In the genomic region with DNA sequence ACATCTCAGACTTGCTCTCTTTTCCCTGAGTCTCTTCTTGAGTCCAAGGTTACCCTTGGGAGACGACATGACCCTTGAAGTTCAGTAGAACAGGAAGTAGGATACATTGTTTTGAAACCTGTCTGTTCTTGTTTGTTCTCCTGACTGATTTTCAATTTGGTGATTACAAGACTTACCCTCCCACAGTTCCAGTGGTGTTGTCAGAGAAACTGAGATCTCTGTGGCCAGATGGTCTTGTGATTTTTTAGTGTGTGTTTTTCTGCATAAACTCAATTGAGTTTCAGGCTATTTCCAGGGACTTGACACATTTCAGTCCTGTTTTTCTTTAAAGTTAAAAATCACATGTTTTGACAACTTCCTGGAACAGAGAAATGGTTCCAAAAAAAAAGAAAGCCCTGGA, we compare ENCODE assay signal across 15 cellular contexts. TPM values are rescaled to one million over a fixed set of nuclear protein-coding genes. Genes with fewer than 3 reads are reported as not detected.
DNase-seq lines count a peak whose midpoint lies in the region; ATAC-seq and TF ChIP-seq lines count a peak whose summit lies in the region.
"Had no signal": no experiment of that assay in that cellular context is flagged by ENCODE, and none has a peak within 500 bp of the region (broad histone marks: within the 10 kb centered on the region; RNA-seq: fewer than 3 reads in every experiment).

No MANE protein-coding gene starts in this region.

- TF ChIP-seq CTCF in neural crest cell (conservative IDR thresholded peaks at IDR 0.05) (no peak), A673 (conservative IDR thresholded peaks at IDR 0.05; ENCODE audit: low read depth, low read length) (no peak)

- no peak for DNase-seq in activated CD8-positive, alpha-beta memory T cell treated with anti-CD3 and anti-CD28 coated beads, Interleukin-2, amount 10 ng/mL, durations not matched to agents 7 days and 5 days
- DNase-seq in activated CD8-positive, alpha-beta memory T cell treated with anti-CD3 and anti-CD28 coated beads, Interleukin-2, amount 50 U/mL, for 4 hours, result no peak
- DNase-seq in neural crest cell (ENCODE audit: low read depth, low spot score), result no peak
- no peak for DNase-seq in A673 (ENCODE audit: low spot score)
- no peak for DNase-seq in pons (ENCODE audit: low spot score)
- DNase-seq in SW480 (ENCODE audit: low spot score), result no peak
- DNase-seq: central memory CD4-positive, alpha-beta T cell; DMS79 treated with DMSO at 0.1 percent for 48 hours; naive thymus-derived CD8-positive, alpha-beta T cell; NCI-H1694; PC-9; small intestine had no signal

- no peak for ATAC-seq in activated CD8-positive, alpha-beta memory T cell treated with anti-CD3 and anti-CD28 coated beads, Interleukin-2, amount 10 ng/mL, durations not matched to agents 7 days and 5 days
- ATAC-seq in GM21529 (IDR thresholded peaks at IDR 0.05; ENCODE audit: unreplicated experiment) (peak; percentile 68), HG03280 (IDR thresholded peaks at IDR 0.05; ENCODE audit: unreplicated experiment) (peak; percentile 69)
- ATAC-seq: naive thymus-derived CD8-positive, alpha-beta T cell had no signal

- H3K27ac ChIP-seq in A673 (ENCODE audit: low read depth, low read length, poor library complexity, severe bottlenecking), result no peak overlapping the region
- H3K27ac ChIP-seq: PC-9 had no signal

- CTCF ChIA-PET in activated CD8-positive, alpha-beta memory T cell treated with anti-CD3 and anti-CD28 coated beads, Interleukin-2, amount 10 ng/mL, durations not matched to agents 7 days and 5 days (lab: Charles Lee), result no interaction called here
- CTCF ChIA-PET in A673 (lab: Charles Lee), result no interaction called here

- no peak overlapping the region for H3K4me3 Mint-ChIP-seq in activated CD8-positive, alpha-beta memory T cell treated with anti-CD3 and anti-CD28 coated beads, Interleukin-2, amount 10 ng/mL, durations not matched to agents 7 days and 5 days
- no peak overlapping the region for H3K4me3 Mint-ChIP-seq in neural crest cell
- H3K4me3 Mint-ChIP-seq: naive thymus-derived CD8-positive, alpha-beta T cell; T-helper 2 cell treated with Interferon-gamma antibody and Interleukin-4, amounts not matched to agents 5 μg/mL and 100 μg/mL, for 36 hours had no signal

- H3K4me1 ChIP-seq in A673 (ENCODE audit: insufficient read depth, low read length, poor library complexity, severe bottlenecking), result no peaks in the 10 kb centered on the region

- H3K27me3 ChIP-seq in A673 (replicated peaks; ENCODE audit: insufficient read depth, low read depth, low read length, poor library complexity), result no peaks in the 10 kb centered on the region

- H3K27me3 Mint-ChIP-seq in activated CD8-positive, alpha-beta memory T cell treated with anti-CD3 and anti-CD28 coated beads, Interleukin-2, amount 10 ng/mL, durations not matched to agents 7 days and 5 days, result no peaks in the 10 kb centered on the region
- no peaks in the 10 kb centered on the region for H3K27me3 Mint-ChIP-seq in neural crest cell (ENCODE audit: low read depth)
- H3K27me3 Mint-ChIP-seq: naive thymus-derived CD8-positive, alpha-beta T cell had no signal

- peaks cover 28% of the 10 kb centered on the region for H3K36me3 ChIP-seq in A673 (ENCODE audit: insufficient read depth, low read length, poor library complexity, severe bottlenecking)

- no peaks in the 10 kb centered on the region for H3K9me3 ChIP-seq in A673 (ENCODE audit: low read depth, low read length, poor library complexity, severe bottlenecking)

- BruUV-seq in A673 (replicated peaks; lab: Mats Ljungman, UMichigan), result no TSS peak

- peak overlapping the region; percentile 25 for H3K27ac Mint-ChIP-seq in activated CD8-positive, alpha-beta memory T cell treated with anti-CD3 and anti-CD28 coated beads, Interleukin-2, amount 10 ng/mL, durations not matched to agents 7 days and 5 days
- peak overlapping the region; percentile 12 for H3K27ac Mint-ChIP-seq in neural crest cell (ENCODE audit: unreplicated experiment)
- H3K27ac Mint-ChIP-seq: T-helper 2 cell treated with Interferon-gamma antibody and Interleukin-4, amounts not matched to agents 5 μg/mL and 100 μg/mL, for 36 hours had no signal

- H3K9me3 Mint-ChIP-seq in activated CD8-positive, alpha-beta memory T cell treated with anti-CD3 and anti-CD28 coated beads, Interleukin-2, amount 10 ng/mL, durations not matched to agents 7 days and 5 days (ENCODE audit: low read depth), result no peaks in the 10 kb centered on the region
- peaks cover 12% of the 10 kb centered on the region for H3K9me3 Mint-ChIP-seq in neural crest cell
- H3K9me3 Mint-ChIP-seq: naive thymus-derived CD8-positive, alpha-beta T cell; T-helper 2 cell treated with Interferon-gamma antibody and Interleukin-4, amounts not matched to agents 5 μg/mL and 100 μg/mL, for 36 hours had no signal

- intact Hi-C loops in A673 (cut with micrococcal nuclease; ENCODE audit: unreplicated experiment), result no loop called here

- H3K4me1 Mint-ChIP-seq in activated CD8-positive, alpha-beta memory T cell treated with anti-CD3 and anti-CD28 coated beads, Interleukin-2, amount 10 ng/mL, durations not matched to agents 7 days and 5 days, result peaks cover 15% of the 10 kb centered on the region
- peaks cover 18% of the 10 kb centered on the region for H3K4me1 Mint-ChIP-seq in neural crest cell

- POLR2A ChIA-PET in A673 (lab: Charles Lee; ENCODE audit: low non-redundant PET), result no interaction called here

- no peak overlapping the region for H3K4me3 ChIP-seq in A673 (ENCODE audit: low read depth, low read length, poor library complexity, severe bottlenecking)
- H3K4me3 ChIP-seq: PC-9 had no signal

- H3K36me3 Mint-ChIP-seq in activated CD8-positive, alpha-beta memory T cell treated with anti-CD3 and anti-CD28 coated beads, Interleukin-2, amount 10 ng/mL, durations not matched to agents 7 days and 5 days, result peaks cover 86% of the 10 kb centered on the region
- H3K36me3 Mint-ChIP-seq in neural crest cell (ENCODE audit: low read depth), result no peaks in the 10 kb centered on the region

RNA-seq across cellular contexts. Expression of a gene that starts 22.3 kb away (rescaled TPM):
- total RNA-seq in activated CD8-positive, alpha-beta memory T cell treated with anti-CD3 and anti-CD28 coated beads, Interleukin-2, amount 10 ng/mL, durations not matched to agents 7 days and 5 days, result 10 to 100 TPM; 50.5 to 57.5 TPM
- total RNA-seq in neural crest cell (not detected in 2 replicates), A673 (2021) (13.4 and 13.7 TPM in 2 replicates)
- total RNA-seq: PC-9 had no signal

Comparison
In these comparisons a context has a peak if more than half of its experiments do, and no peak if none do; other contexts are left out.
1. RNA of a gene that starts 22.3 kb away (total RNA-seq): 50.5 to 57.5 TPM in activated CD8-positive, alpha-beta memory T cell treated with anti-CD3 and anti-CD28 coated beads, Interleukin-2, amount 10 ng/mL, durations not matched to agents 7 days and 5 days and 13.4 to 13.7 TPM in A673; not detected in neural crest cell; every median in the first group is over 10 times any median in the second.